8 cellular contexts compared by ENCODE assay signal in genomic region chr16:67883872-67884261, GRCh38. TPM values are rescaled to one million over a fixed set of nuclear protein-coding genes. Genes with fewer than 3 reads are reported as not detected.
DNase-seq lines count a peak whose midpoint lies in the region; ATAC-seq and TF ChIP-seq lines count a peak whose summit lies in the region.

No MANE protein-coding gene starts in this region.

- no peaks in the 10 kb centered on the region for H3K9me3 ChIP-seq in Peyer's patch

- H3K27me3 ChIP-seq in Peyer's patch = no peaks in the 10 kb centered on the region

- H3K4me1 ChIP-seq in Peyer's patch = peaks cover 0 to 17% (median 0%) of the 10 kb centered on the region in 4 donors

- peak; percentile 97 for DNase-seq in 8988T
- peak; percentile 89 for DNase-seq in GM13976 (ENCODE audit: low spot score)
- DNase-seq in Peyer's patch = peak; percentile 74 to 85 (median 77)
- peak; percentile 90 for DNase-seq in activated effector memory CD4-positive, alpha-beta T cell treated with anti-CD3 and anti-CD28 coated beads, Interleukin-2, amount 50 U/mL, for 16 hours
- peak; percentile 43 for DNase-seq in glomerular visceral epithelial cell (ENCODE audit: extremely low spot score)
- DNase-seq in sciatic nerve (ENCODE audit: low spot score) = peak; percentile 74

- in situ Hi-C loops in GM13976 (cut with MboI; ENCODE audit: low sequenced_read_pairs, unreplicated experiment) = no loop called here

- peak overlapping the region in 2 of 4 donors; percentile 59 to 69 for H3K27ac ChIP-seq in Peyer's patch

- intact Hi-C loops in sciatic nerve (cut with DNase I) = loop anchor here (5.0 kb wide), 1 partner anchor 43 kb away; no protein-coding TSS in a partner anchor

- TF ChIP-seq POLR2A in Peyer's patch (IDR thresholded peaks at IDR 0.05) = no peak

- TF ChIP-seq CTCF in GM13976 (IDR thresholded peaks at IDR 0.05; ENCODE audit: borderline replicate concordance, control extremely low read depth, extremely low read depth, insufficient read depth, missing control alignments) (peak; percentile 93), Peyer's patch (IDR thresholded peaks at IDR 0.05) (peak in 5 of 6 experiments; percentile 68 to 83 (median 77))

- no peak overlapping the region for H3K4me3 ChIP-seq in Peyer's patch

- peaks cover 0 to 72% (median 4%) of the 10 kb centered on the region in 3 donors for H3K36me3 ChIP-seq in Peyer's patch

- ATAC-seq in sciatic nerve (peak; percentile 78), GM19467 (IDR thresholded peaks at IDR 0.05; ENCODE audit: unreplicated experiment) (no peak), HG02885 (IDR thresholded peaks at IDR 0.05; ENCODE audit: poor library complexity, unreplicated experiment) (no peak)

RNA-seq across cellular contexts. Expression of gene NRN1L, which starts 0.8 kb away (rescaled TPM):
- 10 to 100 TPM in 1 of 4 donors, not detected in 3; 10.0 TPM for total RNA-seq in Peyer's patch
- total RNA-seq in sciatic nerve = 1.6 TPM

RNA-seq across cellular contexts. Expression of gene PSKH1, which starts 9.2 kb away (rescaled TPM):
- 10 to 100 TPM; 26.4 to 60.2 (median 35.5) TPM for total RNA-seq in Peyer's patch
- 27.4 TPM for total RNA-seq in sciatic nerve

RNA-seq across cellular contexts. Expression of gene EDC4, which starts 11.0 kb away (rescaled TPM):
- 100 to 1,000 TPM in 2 of 4 donors, 10 to 100 TPM in 2; 94.2 to 154 (median 114) TPM for total RNA-seq in Peyer's patch
- 40.2 TPM for total RNA-seq in sciatic nerve

RNA-seq across cellular contexts. Expression of gene CENPT, which starts 36.4 kb away (rescaled TPM):
- 100 to 1,000 TPM in 2 of 4 donors, 10 to 100 TPM in 2; 64.8 to 138 (median 94.6) TPM for total RNA-seq in Peyer's patch
- 45.1 TPM for total RNA-seq in sciatic nerve

RNA-seq across cellular contexts. Expression of gene NUTF2, which starts 37.1 kb away (rescaled TPM):
- 10 to 100 TPM; 55.5 to 82.5 (median 69.1) TPM for total RNA-seq in Peyer's patch
- 59.2 TPM for total RNA-seq in sciatic nerve

Comparison
In these comparisons a context has a peak if more than half of its experiments do, and no peak if none do; other contexts are left out.
1. DNase-seq: peak in every context shown above with its lines; median percentile 97 in 8988T; 90 in activated effector memory CD4-positive, alpha-beta T cell treated with anti-CD3 and anti-CD28 coated beads, Interleukin-2, amount 50 U/mL, for 16 hours; 89 in GM13976; 77 in Peyer's patch; 74 in sciatic nerve; 43 in glomerular visceral epithelial cell.